2 cellular contexts compared by ENCODE assay signal in genomic region chr20:47674145-47674544, GRCh38.
TF ChIP-seq lines count a peak whose summit lies in the region.

No MANE protein-coding gene starts in this region.

TF ChIP-seq in HepG2, 621 proteins besides CTCF, POLR2A, EP300 and RAD21:
- TF ChIP-seq ZNF30 (CRISPR knock-in tag; IDR thresholded peaks at IDR 0.05) (0 out of 2 replicates have a peak, but pooled peaks have one; percentile 9), RNF2 (conservative IDR thresholded peaks at IDR 0.05; ENCODE audit: low read depth) (no peak), ZNF891 (CRISPR knock-in tag; IDR thresholded peaks at IDR 0.05) (0 out of 2 replicates have a peak, but pooled peaks have one; percentile 4)

TF ChIP-seq in K562, 482 proteins besides CTCF, POLR2A, EP300 and RAD21:
- TF ChIP-seq ASH1L (IDR thresholded peaks at IDR 0.05; ENCODE audit: borderline replicate concordance, low read depth, partially characterized antibody) (no peak), FOXA3 (CRISPR knock-in tag; conservative IDR thresholded peaks at IDR 0.05 in 1 of 2, IDR thresholded peaks at IDR 0.05 in 1 of 2) (no peak), SAFB (IDR thresholded peaks at IDR 0.05; ENCODE audit: borderline replicate concordance, low read depth, low read length) (no peak), ZBTB11 (CRISPR knock-in tag; IDR thresholded peaks at IDR 0.05) (peak in 1 of 3 experiments; percentile 46; a peak in 1 of 6 replicates), ZNF12 (CRISPR knock-in tag; IDR thresholded peaks at IDR 0.05) (no peak), EWSR1 (IDR thresholded peaks at IDR 0.05; ENCODE audit: borderline replicate concordance, low read depth, partially characterized antibody) (peak; percentile 3)
